Comparison of ENCODE assay signal across 8 cellular contexts in genomic region chr1:56516539-56517252, GRCh38.
A peak's percentile ranks its signal among the peaks of the same experiment; 100 is the strongest.
DNase-seq lines count a peak whose midpoint lies in the region; ATAC-seq, FAIRE-seq and TF ChIP-seq lines count a peak whose summit lies in the region.

No MANE protein-coding gene starts in this region.

- no TSS peak for BruUV-seq in IMR-90 (replicated peaks; lab: Mats Ljungman, UMichigan)
- BruUV-seq in GM12878 (replicated peaks; lab: Mats Ljungman, UMichigan) = TSS peak; percentile 64

- TF ChIP-seq RAD21 in IMR-90 (IDR thresholded peaks at IDR 0.05; ENCODE audit: low read length) (no peak), GM12878 (IDR thresholded peaks at IDR 0.05; ENCODE audit: insufficient read depth, low read depth, low read length) (no peak)

- no peak overlapping the region for H3K4ac ChIP-seq in IMR-90 (ENCODE audit: low read depth, low read length)

- H2AFZ ChIP-seq in IMR-90 (replicated peaks; ENCODE audit: low read length, poor library complexity) (no peak overlapping the region), GM12878 (ENCODE audit: control insufficient read depth, low read depth, low read length) (0 out of 2 replicates have a peak overlapping the region, but pooled peaks have one; percentile 2)

- no peak overlapping the region for H2AK9ac ChIP-seq in IMR-90 (replicated peaks; ENCODE audit: low read depth, low read length, poor library complexity)

- H3K4me2 ChIP-seq in IMR-90 (ENCODE audit: low read depth, low read length) (no peak overlapping the region), GM12878 (ENCODE audit: control insufficient read depth, insufficient read depth) (peak overlapping the region; percentile 39)

- peaks cover 76% of the 10 kb centered on the region for H3K36me3 ChIP-seq in IMR-90 (ENCODE audit: control insufficient read depth, insufficient read depth, low read length)
- H3K36me3 ChIP-seq in GM12878 (ENCODE audit: control insufficient read depth in 2 of 2, insufficient read depth in 2 of 2, low read length in 1 of 2) = no peaks in the 10 kb centered on the region
- peaks cover 0 to 70% (median 44%) of the 10 kb centered on the region in 4 donors for H3K36me3 ChIP-seq in esophagus muscularis mucosa

- RAD21 ChIA-PET in GM12878 (lab: Charles Lee; ENCODE audit: unreplicated experiment) = interaction anchor here (0.7 to 7.8 kb wide), 11 partner anchors 9 to 68 kb away, joined by 3 to 103 read pairs (median 3); partner anchors contain the start of gene PLPP3

- WGBS in IMR-90 (ENCODE audit: extremely low coverage in 2 of 2, insufficient read length in 1 of 2), 2 experiments = no CpG with 5 or more reads among the region's 7 CpGs
- under 1% methylated on average over 7 of the region's 7 CpGs for WGBS in GM12878 (ENCODE audit: insufficient coverage, insufficient replicate concordance, low lambda C conversion rate, missing lambda C conversion rate)
- 83% methylated on average over 7 of the region's 7 CpGs for WGBS in esophagus muscularis mucosa

- no peaks in the 10 kb centered on the region for H3K27me3 ChIP-seq in IMR-90 (ENCODE audit: control insufficient read depth, insufficient read depth, low read length)
- no peaks in the 10 kb centered on the region; a peak in 2 of 4 replicates for H3K27me3 ChIP-seq in GM12878 (replicated peaks in 1 of 2; ENCODE audit: control insufficient read depth in 2 of 2, insufficient read depth in 2 of 2, low read length in 1 of 2)
- no peaks in the 10 kb centered on the region for H3K27me3 ChIP-seq in esophagus muscularis mucosa

- H3K27ac ChIP-seq in IMR-90 (ENCODE audit: insufficient read depth, low read length) (no peak overlapping the region), GM12878 (ENCODE audit: control insufficient read depth, insufficient read depth) (peak overlapping the region; percentile 45; the same call in 1 of the 2 replicates), esophagus muscularis mucosa (replicated peaks in 1 of 4) (no peak overlapping the region)

- no peak overlapping the region for H2BK15ac ChIP-seq in IMR-90 (ENCODE audit: low read depth, low read length)

- H4K20me1 ChIP-seq in IMR-90 (ENCODE audit: insufficient read depth, low read length) (peaks cover 19% of the 10 kb centered on the region), GM12878 (ENCODE audit: control insufficient read depth, insufficient read depth) (no peaks in the 10 kb centered on the region; the same call in 1 of the 2 replicates)

- H3K14ac ChIP-seq in IMR-90 (replicated peaks; ENCODE audit: low read depth, low read length) = no peak overlapping the region

- no peak overlapping the region for H2AK5ac ChIP-seq in IMR-90 (ENCODE audit: low read depth, low read length)

- CTCF ChIA-PET in IMR-90 (lab: Yijun Ruan, JAX) = no interaction called here
- CTCF ChIA-PET in GM12878 (lab: Yijun Ruan, JAX) = interaction anchor here (0.6 to 4.5 kb wide), 2 partner anchors 60 to 328 kb away, joined by 4 to 33 read pairs; no protein-coding TSS in a partner anchor

- H3K18ac ChIP-seq in IMR-90 (ENCODE audit: low read depth, low read length) = no peak overlapping the region

- no peak overlapping the region for H4K5ac ChIP-seq in IMR-90 (ENCODE audit: low read depth, low read length)

- POLR2A ChIA-PET in IMR-90 (lab: Charles Lee; ENCODE audit: unreplicated experiment) = interaction anchor here (0.6 kb wide), 1 partner anchor 11 kb away, joined by 7 read pairs; no protein-coding TSS in a partner anchor
- POLR2A ChIA-PET in GM12878 (lab: Charles Lee) = interaction anchor here (0.6 to 1.4 kb wide), 5 partner anchors 18 to 557 kb away, joined by 3 to 6 read pairs (median 4); no protein-coding TSS in a partner anchor

- ATAC-seq in GM21717 (IDR thresholded peaks at IDR 0.05; ENCODE audit: unreplicated experiment) (peak; percentile 96), IMR-90 (ENCODE audit: low read depth) (peak; percentile 66), GM12878 (peak; percentile 96), left lobe of liver (peak; percentile 23)

- H2BK5ac ChIP-seq in IMR-90 (ENCODE audit: low read depth, low read length, poor library complexity, severe bottlenecking) = no peak overlapping the region

- no peak overlapping the region for H4K8ac ChIP-seq in IMR-90 (ENCODE audit: low read depth in 2 of 2, low read length in 2 of 2)

- no peak overlapping the region for H3K23ac ChIP-seq in IMR-90 (ENCODE audit: low read depth, low read length)

- TF ChIP-seq CTCF in IMR-90 (conservative IDR thresholded peaks at IDR 0.05; ENCODE audit: low read depth, low read length) (no peak), GM12878 (IDR thresholded peaks at IDR 0.05 in 2 of 3, conservative IDR thresholded peaks at IDR 0.05 in 1 of 3; ENCODE audit: control insufficient read depth in 2 of 3, extremely low read depth in 1 of 3, insufficient read depth in 1 of 3, low read depth in 3 of 3, low read length in 3 of 3) (no peak), esophagus muscularis mucosa (IDR thresholded peaks at IDR 0.05) (no peak)

- H3K79me2 ChIP-seq in GM12878 (ENCODE audit: control insufficient read depth, insufficient read depth, low read length) = no peaks in the 10 kb centered on the region

- H3K9me3 ChIP-seq in IMR-90 (ENCODE audit: control insufficient read depth, insufficient read depth, low read length) (no peaks in the 10 kb centered on the region), GM12878 (replicated peaks; ENCODE audit: control insufficient read depth, insufficient read depth, low read length) (no peaks in the 10 kb centered on the region), esophagus muscularis mucosa (no peaks in the 10 kb centered on the region)

- TF ChIP-seq POLR2A in IMR-90 (IDR thresholded peaks at IDR 0.05; ENCODE audit: low read depth, low read length) (no peak), GM12878 (IDR thresholded peaks at IDR 0.05; ENCODE audit: low read depth, low read length) (peak; percentile 34; the same call in 1 of the 2 replicates), esophagus muscularis mucosa (IDR thresholded peaks at IDR 0.05; ENCODE audit: low read depth) (no peak)

- TF ChIP-seq EP300 in GM12878 (IDR thresholded peaks at IDR 0.05; ENCODE audit: borderline replicate concordance in 1 of 2, control insufficient read depth in 1 of 2, low read depth in 2 of 2, low read length in 2 of 2) = peak in 1 of 2 experiments; percentile 10; a peak in 1 of 4 replicates
- no peak for TF ChIP-seq EP300 in esophagus muscularis mucosa (IDR thresholded peaks at IDR 0.05)

- H2BK20ac ChIP-seq in IMR-90 (ENCODE audit: low read depth, low read length) = no peak overlapping the region

- peak; percentile 55 for DNase-seq in EH (ENCODE audit: low read depth)
- peak; percentile 65 for DNase-seq in IMR-90
- DNase-seq in GM12878 (ENCODE audit: low read depth, low spot score) = peak; percentile 43
- DNase-seq in left lobe of liver (ENCODE audit: low spot score) = no peak
- no peak for DNase-seq in GF-D8 (lab: John Stamatoyannopoulos, UW)
- DNase-seq in activated effector memory CD4-positive, alpha-beta T cell treated with Interleukin-2 at 50 U/mL for 16 hours = no peak
- no peak for DNase-seq in esophagus muscularis mucosa (ENCODE audit: extremely low spot score)

- no peak overlapping the region for H3K4me3 ChIP-seq in IMR-90 (ENCODE audit: insufficient read depth, low read depth, low read length)
- H3K4me3 ChIP-seq in GM12878 = peak overlapping the region; percentile 14; the same call in 1 of the 2 replicates
- H3K4me3 ChIP-seq in esophagus muscularis mucosa = no peak overlapping the region

- H3K4me1 ChIP-seq in IMR-90 (ENCODE audit: control insufficient read depth, insufficient read depth, low read length) (peaks cover 2% of the 10 kb centered on the region; the same call in 1 of the 2 replicates), GM12878 (ENCODE audit: control insufficient read depth, insufficient read depth, low read length) (peaks cover 32% of the 10 kb centered on the region), esophagus muscularis mucosa (peaks cover 28 to 72% (median 41%) of the 10 kb centered on the region in 4 donors)

- dilution Hi-C loops in IMR-90 (cut with HindIII; ENCODE audit: low sequenced_read_pairs, unreplicated experiment) = no loop called here

- in situ Hi-C loops in IMR-90 (cut with MboI; ENCODE audit: low sequenced_read_pairs) = no loop called here
- in situ Hi-C loops in GM12878 (cut with MboI) = no loop called here

- no peak overlapping the region for H2BK120ac ChIP-seq in IMR-90 (ENCODE audit: low read depth, low read length)

- H3K9ac ChIP-seq in IMR-90 (ENCODE audit: low read depth, low read length) (no peak overlapping the region), GM12878 (ENCODE audit: control insufficient read depth, insufficient read depth, low read length) (no peak overlapping the region)

- H3K79me1 ChIP-seq in IMR-90 (ENCODE audit: low read depth in 1 of 2, low read length in 2 of 2) = peaks cover 4 to 63% of the 10 kb centered on the region in 2 experiments; a peak in 3 of 4 replicates

- intact Hi-C loops in IMR-90 (cut with micrococcal nuclease) = no loop called here
- intact Hi-C loops in GM12878 (cut with micrococcal nuclease; ENCODE audit: unreplicated experiment) = no loop called here
- intact Hi-C loops in esophagus muscularis mucosa (cut with DNase I) = no loop called here

- peaks cover 24% of the 10 kb centered on the region for H3K9me1 ChIP-seq in IMR-90 (ENCODE audit: insufficient read depth, low read length)

- FAIRE-seq in GM12878 (lab: Jason Lieb, UNC) = peak; percentile 90

- H3K56ac ChIP-seq in IMR-90 (ENCODE audit: extremely low read depth, insufficient read depth, low read length) = no peak overlapping the region

- no peak overlapping the region for H4K91ac ChIP-seq in IMR-90 (ENCODE audit: insufficient read depth, low read depth, low read length)

- SMC1A ChIA-PET in GM12878 (lab: Charles Lee; ENCODE audit: uncharacterized antibody, unreplicated experiment) = interaction anchor here (0.6 to 7.6 kb wide), 24 partner anchors 9 to 410 kb away, joined by 3 to 74 read pairs (median 5); partner anchors contain the start of gene PLPP3

TF ChIP-seq in IMR-90, 13 proteins besides CTCF, POLR2A, EP300 and RAD21 (continues in another document):
- TF ChIP-seq NFE2L2 (IDR thresholded peaks at IDR 0.05; ENCODE audit: low read depth, low read length) (peak; percentile 50; the same call in 1 of the 2 replicates), SMC3 (IDR thresholded peaks at IDR 0.05; ENCODE audit: low read depth, low read length) (no peak), BHLHE40 (IDR thresholded peaks at IDR 0.05; ENCODE audit: low read depth, low read length) (no peak), MAFK (IDR thresholded peaks at IDR 0.05; ENCODE audit: low read depth, low read length) (no peak)

TF ChIP-seq in GM12878, 131 proteins besides CTCF, POLR2A, EP300 and RAD21 (continues in another document):
- TF ChIP-seq MEF2A (IDR thresholded peaks at IDR 0.05; ENCODE audit: insufficient read depth, low read depth, low read length) (no peak), KAT2A (conservative IDR thresholded peaks at IDR 0.05; ENCODE audit: control insufficient read depth, low read depth, low read length) (no peak), BHLHE40 (IDR thresholded peaks at IDR 0.05; ENCODE audit: borderline replicate concordance in 1 of 2, low read depth in 2 of 2, low read length in 1 of 2) (peak in 1 of 2 experiments; percentile 36; a peak in 1 of 4 replicates), KDM1A (IDR thresholded peaks at IDR 0.05; ENCODE audit: borderline replicate concordance) (no peak), DPF2 (IDR thresholded peaks at IDR 0.05) (no peak), NFYA (IDR thresholded peaks at IDR 0.05; ENCODE audit: borderline replicate concordance, low read depth, low read length) (no peak), ESRRA (IDR thresholded peaks at IDR 0.05; ENCODE audit: low read length) (no peak)

Comparison
In these comparisons a context has a peak if more than half of its experiments do, and no peak if none do; other contexts are left out.
1. DNase-seq: peak in EH (single experiment), IMR-90 (single experiment) and GM12878 (single experiment); none in left lobe of liver (single experiment), GF-D8 (single experiment), activated effector memory CD4-positive, alpha-beta T cell treated with Interleukin-2 at 50 U/mL for 16 hours (single experiment) and esophagus muscularis mucosa (single experiment).
2. ATAC-seq: peak in every context shown above with its lines; median percentile 96 in GM21717; 96 in GM12878; 66 in IMR-90; 23 in left lobe of liver.